In the genomic region with DNA sequence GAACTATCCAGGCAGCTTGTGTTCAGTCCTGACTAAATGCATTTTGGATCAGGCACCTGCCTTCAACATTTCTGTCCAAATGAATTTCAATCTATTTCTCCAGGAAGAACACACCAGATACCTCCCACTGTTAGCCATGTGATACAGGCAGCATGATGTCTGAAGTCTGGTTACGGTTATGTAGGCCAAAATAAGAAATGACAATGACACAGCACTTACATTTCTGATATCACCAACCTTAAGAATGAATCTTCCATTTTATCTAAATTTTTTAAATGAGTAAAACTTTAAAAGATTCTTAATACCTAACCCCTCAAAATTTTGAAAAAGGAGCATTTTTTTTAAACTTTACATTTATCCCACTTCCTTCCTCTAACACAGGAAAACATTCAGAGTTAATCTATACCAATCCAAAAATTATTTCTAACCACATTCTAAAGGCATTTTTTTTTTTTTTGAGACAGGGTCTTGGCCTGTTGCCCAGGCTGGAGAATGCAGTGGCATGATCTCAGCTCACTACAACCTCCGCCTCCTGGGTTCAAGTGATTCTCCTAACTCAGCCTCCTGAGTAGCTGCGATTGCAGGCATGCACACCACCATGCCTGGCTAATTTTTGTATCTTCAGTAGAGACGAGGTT, we compare ENCODE assay signal across 8 cellular contexts. TPM values are rescaled to one million over a fixed set of nuclear protein-coding genes. Genes with fewer than 3 reads are reported as not detected.
DNase-seq lines count a peak whose midpoint lies in the region; ATAC-seq and TF ChIP-seq lines count a peak whose summit lies in the region.

A gene with protein sequence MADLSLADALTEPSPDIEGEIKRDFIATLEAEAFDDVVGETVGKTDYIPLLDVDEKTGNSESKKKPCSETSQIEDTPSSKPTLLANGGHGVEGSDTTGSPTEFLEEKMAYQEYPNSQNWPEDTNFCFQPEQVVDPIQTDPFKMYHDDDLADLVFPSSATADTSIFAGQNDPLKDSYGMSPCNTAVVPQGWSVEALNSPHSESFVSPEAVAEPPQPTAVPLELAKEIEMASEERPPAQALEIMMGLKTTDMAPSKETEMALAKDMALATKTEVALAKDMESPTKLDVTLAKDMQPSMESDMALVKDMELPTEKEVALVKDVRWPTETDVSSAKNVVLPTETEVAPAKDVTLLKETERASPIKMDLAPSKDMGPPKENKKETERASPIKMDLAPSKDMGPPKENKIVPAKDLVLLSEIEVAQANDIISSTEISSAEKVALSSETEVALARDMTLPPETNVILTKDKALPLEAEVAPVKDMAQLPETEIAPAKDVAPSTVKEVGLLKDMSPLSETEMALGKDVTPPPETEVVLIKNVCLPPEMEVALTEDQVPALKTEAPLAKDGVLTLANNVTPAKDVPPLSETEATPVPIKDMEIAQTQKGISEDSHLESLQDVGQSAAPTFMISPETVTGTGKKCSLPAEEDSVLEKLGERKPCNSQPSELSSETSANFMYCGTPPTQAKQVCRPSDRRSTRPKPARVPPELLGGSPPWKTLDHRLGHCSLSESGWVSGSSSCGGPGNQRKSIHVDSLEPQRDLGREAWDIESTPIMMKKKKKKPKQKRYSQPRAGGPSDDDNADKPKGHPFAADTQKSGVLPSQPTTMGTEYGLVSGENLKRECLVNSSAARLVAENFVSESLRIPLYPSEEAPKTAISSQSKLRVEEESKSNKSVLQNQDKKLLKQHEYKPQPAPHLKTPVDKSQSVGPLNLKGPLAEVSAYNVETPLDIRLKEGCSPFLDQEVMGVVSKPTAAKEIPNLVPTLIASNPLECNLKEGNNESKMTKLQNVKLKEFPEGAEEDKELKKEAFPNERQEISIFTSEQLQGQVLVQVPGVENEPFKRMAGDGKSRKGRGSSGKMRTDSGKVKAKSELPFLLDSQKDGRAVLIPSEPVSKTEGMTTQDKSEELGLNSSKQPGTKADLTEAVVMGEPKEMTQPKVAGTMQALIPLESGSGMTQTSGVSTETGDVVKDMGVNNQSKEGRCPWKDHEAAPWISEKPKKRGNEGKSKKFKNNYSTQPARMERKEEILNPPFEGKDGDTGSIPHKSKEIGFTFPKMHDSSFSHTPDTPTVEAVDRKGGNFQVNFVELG (N-terminal part only) (minus strand): TSS at position 81 of the 638 bp plus-strand sequence. CDS start 17,556 bp downstream, outside the sequence.

- peaks cover 0 to 2% (median 0%) of the 10 kb centered on the region in 8 donors for H3K9me3 Mint-ChIP-seq in CD4-positive, alpha-beta memory T cell
- H3K9me3 Mint-ChIP-seq in effector memory CD8-positive, alpha-beta T cell: no peaks in the 10 kb centered on the region

- no peaks in the 10 kb centered on the region for H3K36me3 Mint-ChIP-seq in CD4-positive, alpha-beta memory T cell
- H3K36me3 Mint-ChIP-seq in effector memory CD8-positive, alpha-beta T cell (ENCODE audit: insufficient read depth): peaks cover 4% of the 10 kb centered on the region

- peak within 1 kb of the TSS; percentile 44 to 91 (median 68) for H3K27ac Mint-ChIP-seq in CD4-positive, alpha-beta memory T cell
- peak within 1 kb of the TSS; percentile 47 to 74 for H3K27ac Mint-ChIP-seq in effector memory CD8-positive, alpha-beta T cell

- BruUV-seq in Panc1 (replicated peaks; lab: Mats Ljungman, UMichigan): no TSS peak

- H3K4me1 ChIP-seq in CD4-positive, alpha-beta memory T cell (ENCODE audit: insufficient read depth, low read length): peaks cover 40% of the 10 kb centered on the region
- peaks cover 6% of the 10 kb centered on the region for H3K4me1 ChIP-seq in Panc1 (ENCODE audit: control insufficient read depth, insufficient read depth, low read length)
- peaks cover 40 to 66% of the 10 kb centered on the region in 2 donors for H3K4me1 ChIP-seq in muscle layer of duodenum (ENCODE audit: control insufficient read depth in 1 of 2, insufficient read depth in 2 of 2, low read length in 2 of 2)

- no peaks in the 10 kb centered on the region for H3K36me3 ChIP-seq in CD4-positive, alpha-beta memory T cell (ENCODE audit: insufficient read depth, low read length)
- H3K36me3 ChIP-seq in Panc1 (ENCODE audit: control insufficient read depth, insufficient read depth, low read length) (no peaks in the 10 kb centered on the region), muscle layer of duodenum (ENCODE audit: control insufficient read depth in 1 of 2, insufficient read depth in 2 of 2, low read length in 2 of 2) (no peaks in the 10 kb centered on the region)

- POLR2A ChIA-PET in CD4-positive, alpha-beta memory T cell (lab: Charles Lee; ENCODE audit: partially characterized antibody): no interaction called here
- POLR2A ChIA-PET in Panc1 (lab: Charles Lee): no interaction called here

- CTCF ChIA-PET in CD4-positive, alpha-beta memory T cell (lab: Charles Lee; ENCODE audit: partially characterized antibody): no interaction called here
- CTCF ChIA-PET in Panc1 (lab: Charles Lee): no interaction called here

- no peaks in the 10 kb centered on the region for H3K9me3 ChIP-seq in CD4-positive, alpha-beta memory T cell (ENCODE audit: control insufficient read depth in 1 of 2, low read length in 2 of 2)
- H3K9me3 ChIP-seq in Panc1 (ENCODE audit: control insufficient read depth, insufficient read depth, low read depth, low read length) (no peaks in the 10 kb centered on the region), muscle layer of duodenum (ENCODE audit: control insufficient read depth in 1 of 2, low read length in 2 of 2) (no peaks in the 10 kb centered on the region)

- H3K27me3 Mint-ChIP-seq in CD4-positive, alpha-beta memory T cell: no peaks in the 10 kb centered on the region
- H3K27me3 Mint-ChIP-seq in effector memory CD8-positive, alpha-beta T cell: no peaks in the 10 kb centered on the region

- peaks cover 35 to 60% (median 50%) of the 10 kb centered on the region in 4 donors for H3K4me1 Mint-ChIP-seq in CD4-positive, alpha-beta memory T cell
- H3K4me1 Mint-ChIP-seq in effector memory CD8-positive, alpha-beta T cell (ENCODE audit: low read depth in 2 of 2): peaks cover 29 to 51% of the 10 kb centered on the region in 2 donors

- H3K4me3 Mint-ChIP-seq in CD4-positive, alpha-beta memory T cell: peak within 1 kb of the TSS in 2 of 8 donors; percentile 10 to 31
- H3K4me3 Mint-ChIP-seq in effector memory CD8-positive, alpha-beta T cell: no peak within 1 kb of the TSS

- no peak for DNase-seq in CD4-positive, alpha-beta memory T cell
- DNase-seq in Panc1 (ENCODE audit: low read depth, low spot score) (no peak), DMS153 treated with DMSO at 0.1 percent for 48 hours (lab: John Stamatoyannopoulos, UW; ENCODE audit: unreplicated experiment) (no peak), NCI-H524 treated with DMSO at 0.1 percent for 48 hours (lab: John Stamatoyannopoulos, UW) (no peak), LoVo (ENCODE audit: low spot score) (no peak)
- DNase-seq in effector memory CD8-positive, alpha-beta T cell: no peak

- in situ Hi-C loops in Panc1 (cut with HindIII; ENCODE audit: low pct_unique_long_range_greater_than_20kb, low sequenced_read_pairs): no loop called here

- H3K4me3 ChIP-seq in CD4-positive, alpha-beta memory T cell (ENCODE audit: low read length in 2 of 2): no peak within 1 kb of the TSS
- H3K4me3 ChIP-seq in Panc1 (ENCODE audit: low read depth in 2 of 2, low read length in 2 of 2) (no peak within 1 kb of the TSS), muscle layer of duodenum (ENCODE audit: low read depth in 1 of 2, low read length in 2 of 2) (no peak within 1 kb of the TSS)

- no peaks in the 10 kb centered on the region for H3K27me3 ChIP-seq in CD4-positive, alpha-beta memory T cell (ENCODE audit: insufficient read depth, low read length)
- H3K27me3 ChIP-seq in Panc1 (ENCODE audit: control insufficient read depth, insufficient read depth, low read length) (no peaks in the 10 kb centered on the region), muscle layer of duodenum (ENCODE audit: low read depth, low read length) (no peaks in the 10 kb centered on the region)

- no peak within 1 kb of the TSS for H3K27ac ChIP-seq in CD4-positive, alpha-beta memory T cell (ENCODE audit: low read depth, low read length)
- H3K27ac ChIP-seq in Panc1 (ENCODE audit: low read length) (no peak within 1 kb of the TSS), muscle layer of duodenum (ENCODE audit: low read length) (peak within 1 kb of the TSS; percentile 59)

- TF ChIP-seq CTCF in Panc1 (IDR thresholded peaks at IDR 0.05): no peak

- intact Hi-C loops in CD4-positive, alpha-beta memory T cell (cut with micrococcal nuclease): no loop called here
- intact Hi-C loops in Panc1 (cut with micrococcal nuclease; ENCODE audit: unreplicated experiment): no loop called here

- ATAC-seq in Panc1 (no peak), GM21786 (IDR thresholded peaks at IDR 0.05; ENCODE audit: unreplicated experiment) (no peak)
- ATAC-seq in effector memory CD8-positive, alpha-beta T cell (replicated peaks): peak; percentile 14

RNA-seq across cellular contexts. Expression of the gene that starts here (rescaled TPM):
- 10 to 100 TPM; 68.5 to 72.6 TPM for total RNA-seq in CD4-positive, alpha-beta memory T cell
- 10 to 100 TPM in 1 of 2 donors, 1 to 10 TPM in 1; 4.4 to 67.1 TPM for polyA plus RNA-seq in CD4-positive, alpha-beta memory T cell
- total RNA-seq in Panc1 (2021; ENCODE audit: unreplicated experiment): 150 TPM
- polyA plus RNA-seq in Panc1 (2012; ENCODE audit: insufficient read length): 116 TPM
